In genomic region chr5:178793156-178793555, GRCh38 we compare ENCODE assay signal across 10 cellular contexts.
DNase-seq lines count a peak whose midpoint lies in the region; ATAC-seq, FAIRE-seq and TF ChIP-seq lines count a peak whose summit lies in the region.
"Had no signal": no experiment of that assay in that cellular context is flagged by ENCODE, and none has a peak within 500 bp of the region (broad histone marks: within the 10 kb centered on the region; RNA-seq: fewer than 3 reads in every experiment).

No MANE protein-coding gene starts in this region.

- no peaks in the 10 kb centered on the region for H3K36me3 Mint-ChIP-seq in T-helper 2 cell treated with Interferon-gamma antibody and Interleukin-4, amounts not matched to agents 5 μg/mL and 100 μg/mL, for 36 hours (ENCODE audit: low read depth)
- H3K36me3 Mint-ChIP-seq: immature natural killer cell had no signal

- dilution Hi-C loops in keratinocyte (cut with MboI; ENCODE audit: extremely low pct_ligation_motif_present, low sequenced_read_pairs): no loop called here

- no peaks in the 10 kb centered on the region for H4K20me1 ChIP-seq in keratinocyte (ENCODE audit: control insufficient read depth, extremely low read depth, insufficient read depth, low read length)

- H3K9ac ChIP-seq in keratinocyte (ENCODE audit: control insufficient read depth, extremely low read depth, insufficient read depth, low read length) (no peak overlapping the region), kidney (ENCODE audit: low read length in 2 of 2) (no peak overlapping the region)

- no peaks in the 10 kb centered on the region for H3K4me1 Mint-ChIP-seq in T-helper 2 cell treated with Interferon-gamma antibody and Interleukin-4, amounts not matched to agents 5 μg/mL and 100 μg/mL, for 36 hours (ENCODE audit: low read depth)
- H3K4me1 Mint-ChIP-seq: immature natural killer cell had no signal

- H3K4me3 Mint-ChIP-seq in T-helper 2 cell treated with Interferon-gamma antibody and Interleukin-4, amounts not matched to agents 5 μg/mL and 100 μg/mL, for 36 hours: no peak overlapping the region
- H3K4me3 Mint-ChIP-seq: immature natural killer cell had no signal

- no peaks in the 10 kb centered on the region for H3K4me1 ChIP-seq in keratinocyte (ENCODE audit: control insufficient read depth, extremely low read depth, insufficient read depth, low read length)
- H3K4me1 ChIP-seq in kidney (ENCODE audit: control insufficient read depth in 1 of 2, insufficient read depth in 1 of 2, low read depth in 1 of 2, low read length in 2 of 2): no peaks in the 10 kb centered on the region
- H3K4me1 ChIP-seq: ascending aorta had no signal

- in situ Hi-C loops in SK-MEL-5 (cut with HindIII; ENCODE audit: low pct_unique_long_range_greater_than_20kb, low sequenced_read_pairs): no loop called here

- H3K9me1 ChIP-seq in keratinocyte (ENCODE audit: control insufficient read depth, extremely low read depth, insufficient read depth, low read length): no peaks in the 10 kb centered on the region

- H3K36me3 ChIP-seq in keratinocyte (ENCODE audit: control insufficient read depth in 2 of 2, extremely low read depth in 1 of 2, insufficient read depth in 2 of 2, low read length in 2 of 2) (no peaks in the 10 kb centered on the region), kidney (ENCODE audit: control insufficient read depth in 1 of 2, insufficient read depth in 2 of 2, low read length in 2 of 2) (no peaks in the 10 kb centered on the region)
- H3K36me3 ChIP-seq: ascending aorta had no signal

- H3K9me3 Mint-ChIP-seq in T-helper 2 cell treated with Interferon-gamma antibody and Interleukin-4, amounts not matched to agents 5 μg/mL and 100 μg/mL, for 36 hours: peaks cover 9% of the 10 kb centered on the region

- DNase-seq in AG09309 (ENCODE audit: low read depth) (no peak), SK-MEL-5 (ENCODE audit: low read depth, low spot score) (peak; percentile 17), keratinocyte (ENCODE audit: low read depth, low spot score) (no peak), Ammon's horn (ENCODE audit: low spot score) (no peak), kidney (no peak)
- no peak for DNase-seq in T-helper 2 cell treated with Interferon-gamma antibody and Interleukin-4, amounts not matched to agents 5 μg/mL and 100 μg/mL, for 36 hours (ENCODE audit: low spot score)
- DNase-seq: immature natural killer cell had no signal

- no peak for FAIRE-seq in keratinocyte (lab: Jason Lieb, UNC)
- no peak for FAIRE-seq in kidney (lab: Jason Lieb, UNC)

- H3K27me3 Mint-ChIP-seq in T-helper 2 cell treated with Interferon-gamma antibody and Interleukin-4, amounts not matched to agents 5 μg/mL and 100 μg/mL, for 36 hours (ENCODE audit: low read depth): no peaks in the 10 kb centered on the region

- H3K9me3 ChIP-seq in keratinocyte (ENCODE audit: control insufficient read depth, low read depth, low read length) (peaks cover 17% of the 10 kb centered on the region), kidney (ENCODE audit: control insufficient read depth in 1 of 2, low read length in 2 of 2) (no peaks in the 10 kb centered on the region)
- H3K9me3 ChIP-seq: ascending aorta had no signal

- no peak overlapping the region for H3K27ac ChIP-seq in keratinocyte (ENCODE audit: control insufficient read depth, insufficient read depth, low read length)
- H3K27ac ChIP-seq in kidney (ENCODE audit: low read depth in 2 of 2, low read length in 2 of 2): no peak overlapping the region
- H3K27ac ChIP-seq: ascending aorta had no signal

- no peak overlapping the region for H3K27ac Mint-ChIP-seq in T-helper 2 cell treated with Interferon-gamma antibody and Interleukin-4, amounts not matched to agents 5 μg/mL and 100 μg/mL, for 36 hours
- H3K27ac Mint-ChIP-seq: immature natural killer cell had no signal

- H3K27me3 ChIP-seq in keratinocyte (ENCODE audit: control insufficient read depth, extremely low read depth, insufficient read depth, low read length): no peaks in the 10 kb centered on the region
- H3K27me3 ChIP-seq: ascending aorta had no signal

- ATAC-seq in GM21526 (IDR thresholded peaks at IDR 0.05; ENCODE audit: low FRiP score, unreplicated experiment): no peak

- no peak overlapping the region for H3K4me3 ChIP-seq in AG09309 (ENCODE audit: control insufficient read depth, low read depth, low read length)
- no peak overlapping the region for H3K4me3 ChIP-seq in GM12875 (ENCODE audit: low read depth, low read length)
- no peak overlapping the region for H3K4me3 ChIP-seq in keratinocyte (ENCODE audit: control insufficient read depth in 2 of 3, extremely low read depth in 1 of 3, insufficient read depth in 2 of 3, low read depth in 1 of 3, low read length in 3 of 3)
- H3K4me3 ChIP-seq in kidney (ENCODE audit: low read length in 2 of 2): no peak overlapping the region
- H3K4me3 ChIP-seq: ascending aorta had no signal

- TF ChIP-seq CTCF in AG09309 (IDR thresholded peaks at IDR 0.05; ENCODE audit: control insufficient read depth, insufficient read depth, low read depth, low read length, missing control alignments) (peak; percentile 12), GM12875 (IDR thresholded peaks at IDR 0.05; ENCODE audit: borderline replicate concordance, insufficient read depth, low read depth, low read length) (peak; percentile 13; the same call in 1 of the 2 replicates), keratinocyte (optimal IDR thresholded peaks at IDR 0.05 in 1 of 3, IDR thresholded peaks at IDR 0.05 in 1 of 3, conservative IDR thresholded peaks at IDR 0.05 in 1 of 3; ENCODE audit: extremely low read depth in 1 of 3, insufficient read depth in 2 of 3, low read length in 3 of 3) (peak in 2 of 3 experiments; percentile 12 to 56), kidney (IDR thresholded peaks at IDR 0.05; ENCODE audit: borderline replicate concordance, extremely low read depth, insufficient read depth) (no peak)

- no peaks in the 10 kb centered on the region for H3K79me2 ChIP-seq in keratinocyte (ENCODE audit: control insufficient read depth, insufficient read depth, low read length)

- H3K4me2 ChIP-seq in keratinocyte (ENCODE audit: control insufficient read depth, extremely low read depth, insufficient read depth, low read depth, low read length): no peak overlapping the region

- intact Hi-C loops in kidney (cut with DNase I): no loop called here

- H2AFZ ChIP-seq in keratinocyte (ENCODE audit: control insufficient read depth, low read length): no peak overlapping the region
